ENCODE assay signal across 15 cellular contexts in the genomic region with DNA sequence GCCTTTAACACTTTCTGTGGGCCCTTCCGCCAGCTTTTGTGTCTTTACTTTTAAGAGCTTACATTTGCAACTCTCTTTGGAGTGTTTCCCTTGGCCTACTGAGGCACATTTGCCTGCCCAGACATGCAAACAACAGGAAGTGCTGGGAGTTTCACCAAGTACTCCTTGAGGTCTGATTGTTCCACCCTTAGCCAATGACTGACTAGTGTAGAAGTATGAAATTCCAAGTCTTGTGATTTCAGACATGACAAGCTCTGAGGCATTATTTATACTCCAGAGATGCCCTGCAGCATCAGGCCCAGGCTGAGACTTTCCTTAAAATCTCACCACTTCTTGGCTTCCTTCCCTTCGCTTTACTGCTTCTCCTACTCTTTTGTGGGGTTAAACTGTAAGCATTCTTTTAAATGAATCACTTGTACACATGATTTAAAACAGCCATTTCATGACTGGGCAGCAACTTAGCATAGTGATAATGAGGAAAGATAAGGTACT.
DNase-seq lines count a peak whose midpoint lies in the region; ATAC-seq, FAIRE-seq and TF ChIP-seq lines count a peak whose summit lies in the region.
"Had no signal": no experiment of that assay in that cellular context is flagged by ENCODE, and none has a peak within 500 bp of the region (broad histone marks: within the 10 kb centered on the region; RNA-seq: fewer than 3 reads in every experiment).

No MANE protein-coding gene starts in this region.

- H3K4me3 ChIP-seq in AG10803 (ENCODE audit: low read length) (no peak overlapping the region), MG63 (no peak overlapping the region), lower lobe of right lung (no peak overlapping the region), small intestine (ENCODE audit: low read depth in 1 of 2, low read length in 2 of 2) (no peak overlapping the region), hepatocyte (no peak overlapping the region)
- H3K4me3 ChIP-seq: tibial artery had no signal

- H3K36me3 ChIP-seq in MG63 (no peaks in the 10 kb centered on the region), lower lobe of right lung (no peaks in the 10 kb centered on the region), small intestine (ENCODE audit: control insufficient read depth in 2 of 2, insufficient read depth in 2 of 2, low read length in 2 of 2) (no peaks in the 10 kb centered on the region), hepatocyte (replicated peaks; ENCODE audit: insufficient read depth, low read depth) (no peaks in the 10 kb centered on the region)
- H3K36me3 ChIP-seq: BE2C, tibial artery had no signal

- peak; percentile 68 for DNase-seq in AG10803 (ENCODE audit: low read depth)
- DNase-seq in MG63: peak; percentile 42
- peak; percentile 83 for DNase-seq in dedifferentiated amniotic fluid mesenchymal stem cell (ENCODE audit: extremely low spot score)
- DNase-seq in lower lobe of right lung: no peak
- DNase-seq in small intestine: no peak
- DNase-seq in stimulated activated CD4-positive, alpha-beta T cell treated with anti-CD3 and anti-CD28 coated beads, Interleukin-2, amount 100 ng/mL, for 48 hours: no peak
- no peak for DNase-seq in hepatocyte (ENCODE audit: low spot score)
- DNase-seq: BE2C, NCI-H2171 treated with DMSO at 0.1 percent for 48 hours, right cardiac atrium had no signal

- H3K9me3 ChIP-seq in MG63 (no peaks in the 10 kb centered on the region), lower lobe of right lung (no peaks in the 10 kb centered on the region), small intestine (ENCODE audit: control insufficient read depth, low read depth) (no peaks in the 10 kb centered on the region), hepatocyte (ENCODE audit: low read depth) (no peaks in the 10 kb centered on the region)
- H3K9me3 ChIP-seq: BE2C, tibial artery had no signal

- ATAC-seq in lower lobe of right lung (peak; percentile 54 to 64), GM21381 (IDR thresholded peaks at IDR 0.05; ENCODE audit: unreplicated experiment) (no peak)
- ATAC-seq: right cardiac atrium had no signal

- no peaks in the 10 kb centered on the region for H3K4me1 ChIP-seq in lower lobe of right lung
- no peaks in the 10 kb centered on the region for H3K4me1 ChIP-seq in small intestine (ENCODE audit: control insufficient read depth in 2 of 2, insufficient read depth in 1 of 2, low read depth in 1 of 2, low read length in 1 of 2)
- no peaks in the 10 kb centered on the region for H3K4me1 ChIP-seq in hepatocyte (ENCODE audit: insufficient read depth)
- H3K4me1 ChIP-seq: BE2C, tibial artery had no signal

- H3K9me2 ChIP-seq in hepatocyte (replicated peaks; ENCODE audit: insufficient read depth): no peaks in the 10 kb centered on the region

- TF ChIP-seq CTCF in AG10803 (conservative IDR thresholded peaks at IDR 0.05; ENCODE audit: low read length) (no peak), lower lobe of right lung (IDR thresholded peaks at IDR 0.05) (no peak), hepatocyte (IDR thresholded peaks at IDR 0.05; ENCODE audit: poor library complexity) (no peak)

- WGBS in small intestine, 3 donors: 79 to 86% (median 82%) methylated on average over 2 of the region's 2 CpGs
- WGBS in hepatocyte (ENCODE audit: low lambda C conversion rate, missing lambda C conversion rate): 71% methylated on average over 2 of the region's 2 CpGs

- intact Hi-C loops in lower lobe of right lung (cut with DNase I): no loop called here

- no peak overlapping the region for H2AFZ ChIP-seq in hepatocyte

- no peaks in the 10 kb centered on the region for H4K20me1 ChIP-seq in hepatocyte (ENCODE audit: insufficient read depth, poor library complexity, severe bottlenecking)

- FAIRE-seq in small intestine (lab: Jason Lieb, UNC): no peak
- FAIRE-seq: frontal cortex, RCC 7860, TTC549 had no signal

- H3K27ac ChIP-seq in lower lobe of right lung (no peak overlapping the region), small intestine (ENCODE audit: low read depth in 1 of 2, low read length in 1 of 2) (no peak overlapping the region), hepatocyte (no peak overlapping the region)
- H3K27ac ChIP-seq: tibial artery had no signal

- H3K4me2 ChIP-seq in hepatocyte: no peak overlapping the region

- H3K27me3 ChIP-seq in MG63 (no peaks in the 10 kb centered on the region), lower lobe of right lung (ENCODE audit: low read depth) (no peaks in the 10 kb centered on the region), small intestine (ENCODE audit: control insufficient read depth in 2 of 2, insufficient read depth in 2 of 2, low read length in 2 of 2) (no peaks in the 10 kb centered on the region), hepatocyte (no peaks in the 10 kb centered on the region)
- H3K27me3 ChIP-seq: BE2C, tibial artery had no signal

- no peaks in the 10 kb centered on the region for H3K79me2 ChIP-seq in hepatocyte

Comparison
In these comparisons a context has a peak if more than half of its experiments do, and no peak if none do; other contexts are left out.
1. DNase-seq: peak in AG10803 (single experiment), MG63 (single experiment) and dedifferentiated amniotic fluid mesenchymal stem cell (single experiment); none in lower lobe of right lung (single experiment), small intestine (single experiment), stimulated activated CD4-positive, alpha-beta T cell treated with anti-CD3 and anti-CD28 coated beads, Interleukin-2, amount 100 ng/mL, for 48 hours (0 of 2) and hepatocyte (single experiment).